Comparison of ENCODE assay signal across 9 cellular contexts in the genomic region with DNA sequence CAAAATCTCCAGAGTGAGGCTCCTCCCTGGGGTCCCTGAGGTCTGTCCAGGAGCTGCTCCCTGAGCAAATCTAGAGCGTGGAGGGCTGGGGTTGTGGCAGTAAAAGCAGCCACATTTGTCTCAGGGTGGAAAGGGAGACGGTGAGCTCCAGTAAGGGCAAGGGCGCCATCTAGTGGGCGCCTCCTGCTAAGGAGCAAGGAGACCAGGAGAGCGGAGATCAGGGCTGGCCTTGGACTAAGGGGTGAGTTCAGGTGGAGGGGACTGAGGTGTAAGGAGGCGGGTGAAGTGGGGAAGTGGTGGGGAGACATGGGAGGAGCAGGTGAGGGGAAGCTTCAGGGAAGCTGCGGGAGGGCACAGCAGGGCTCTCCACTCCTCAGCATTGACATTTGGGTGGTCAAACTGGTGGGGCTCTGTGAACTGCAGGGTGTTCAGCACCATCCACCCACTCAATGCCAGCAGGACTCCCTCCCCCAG. TPM values are rescaled to one million over a fixed set of nuclear protein-coding genes. Genes with fewer than 3 reads are reported as not detected.
DNase-seq lines count a peak whose midpoint lies in the region; ATAC-seq, FAIRE-seq and TF ChIP-seq lines count a peak whose summit lies in the region.
"Had no signal": no experiment of that assay in that cellular context is flagged by ENCODE, and none has a peak within 500 bp of the region (broad histone marks: within the 10 kb centered on the region; RNA-seq: fewer than 3 reads in every experiment).

No MANE protein-coding gene starts in this region.

- H3K9me3 ChIP-seq in OCI-LY3 (ENCODE audit: insufficient read depth, low read length) (no peaks in the 10 kb centered on the region), esophagus squamous epithelium (peaks cover 0 to 3% (median 0%) of the 10 kb centered on the region in 3 donors)

- no peaks in the 10 kb centered on the region for H3K36me3 ChIP-seq in OCI-LY3 (replicated peaks; ENCODE audit: low read depth, low read length)
- H3K36me3 ChIP-seq in esophagus squamous epithelium, result no peaks in the 10 kb centered on the region

- no peak overlapping the region for H3K27ac Mint-ChIP-seq in neural crest cell (ENCODE audit: unreplicated experiment)

- intact Hi-C loops in esophagus squamous epithelium (cut with DNase I), result no loop called here

- no peaks in the 10 kb centered on the region for H3K79me2 ChIP-seq in OCI-LY3 (ENCODE audit: low read length)

- no peak for FAIRE-seq in D721Med (lab: Jason Lieb, UNC)

- no peaks in the 10 kb centered on the region for H4K20me1 ChIP-seq in OCI-LY3 (ENCODE audit: insufficient read depth, low read length)

- peak overlapping the region; percentile 51 for H3K4me2 ChIP-seq in OCI-LY3 (ENCODE audit: low read length)

- no peak overlapping the region for H3K9ac ChIP-seq in OCI-LY3 (ENCODE audit: low read length)

- H3K36me3 Mint-ChIP-seq in neural crest cell (ENCODE audit: low read depth), result no peaks in the 10 kb centered on the region

- H3K4me3 Mint-ChIP-seq in neural crest cell, result no peak overlapping the region

- ATAC-seq in stimulated activated naive CD8-positive, alpha-beta T cell treated with anti-CD3 and anti-CD28 coated beads, Interleukin-15, Interleukin-2, amounts not matched to agents 100 U/mL and 50 U/mL, for 24 hours, result peak; percentile 97
- ATAC-seq in HG03175 (IDR thresholded peaks at IDR 0.05; ENCODE audit: unreplicated experiment), result no peak

- peaks cover 34% of the 10 kb centered on the region for H3K27me3 Mint-ChIP-seq in neural crest cell (ENCODE audit: low read depth)

- H3K27me3 ChIP-seq in OCI-LY3 (ENCODE audit: low read depth, low read length) (peaks cover 33% of the 10 kb centered on the region), esophagus squamous epithelium (peaks cover 0 to 77% (median 2%) of the 10 kb centered on the region in 4 donors)

- H3K27ac ChIP-seq in OCI-LY3 (ENCODE audit: low read length) (no peak overlapping the region), esophagus squamous epithelium (no peak overlapping the region)

- TF ChIP-seq POLR2A in esophagus squamous epithelium (IDR thresholded peaks at IDR 0.05), result no peak

- H3K4me1 ChIP-seq in OCI-LY3 (ENCODE audit: low read length), result peaks cover 7% of the 10 kb centered on the region
- peaks cover 0 to 4% (median 0%) of the 10 kb centered on the region in 3 donors for H3K4me1 ChIP-seq in esophagus squamous epithelium

- DNase-seq in D721Med (ENCODE audit: insufficient read length, low spot score) (no peak), HuH-7.5 (ENCODE audit: low spot score) (peak; percentile 63), activated T-cell treated with anti-CD3 and anti-CD28 coated beads for 1 hour (ENCODE audit: low read depth) (peak; percentile 85), esophagus squamous epithelium (lab: John Stamatoyannopoulos, UW) (no peak), neural crest cell (ENCODE audit: low read depth, low spot score) (peak; percentile 68)
- peak; percentile 87 for DNase-seq in stimulated activated naive CD8-positive, alpha-beta T cell treated with anti-CD3 and anti-CD28 coated beads, Interleukin-15, Interleukin-2, amounts not matched to agents 100 U/mL and 50 U/mL, for 24 hours

- TF ChIP-seq CTCF in D721Med (IDR thresholded peaks at IDR 0.05; ENCODE audit: insufficient read depth, missing control alignments) (peak; percentile 98), OCI-LY3 (IDR thresholded peaks at IDR 0.05; ENCODE audit: low read depth, low read length) (peak; percentile 95), esophagus squamous epithelium (IDR thresholded peaks at IDR 0.05) (peak; percentile 71 to 85 (median 76)), neural crest cell (conservative IDR thresholded peaks at IDR 0.05) (peak; percentile 80)

- WGBS in esophagus squamous epithelium, 2 donors, result 2% methylated on average over 7 of the region's 7 CpGs; no CpG with 5 or more reads in 1 of the 2 donors

- H2AFZ ChIP-seq in OCI-LY3 (ENCODE audit: low read depth, low read length), result peak overlapping the region; percentile 65

- no peaks in the 10 kb centered on the region for H3K4me1 Mint-ChIP-seq in neural crest cell

- H3K9me3 Mint-ChIP-seq in neural crest cell, result no peaks in the 10 kb centered on the region

- H3K4me3 ChIP-seq in OCI-LY3 (ENCODE audit: low read length), result peak overlapping the region; percentile 31
- H3K4me3 ChIP-seq in esophagus squamous epithelium, result no peak overlapping the region

RNA-seq across cellular contexts. Expression of a gene that starts 5.3 kb away (rescaled TPM):
- total RNA-seq in esophagus squamous epithelium (1 to 10 TPM in 1 of 4 donors, under 1 TPM in 1, not detected in 2; 0.57 to 3.7 TPM), neural crest cell (0.75 and 1.1 TPM in 2 replicates)

RNA-seq across cellular contexts. Expression of a gene that starts 56.2 kb away (rescaled TPM):
- total RNA-seq in esophagus squamous epithelium (1 to 10 TPM in 2 of 4 donors, not detected in 2; 1.1 to 2.9 TPM), neural crest cell (not detected in 2 replicates)
- total RNA-seq: T-helper 1 cell treated with Interleukin-12 subunit alpha and Interleukin-12 subunit beta and Interleukin-4 antibody, amounts not matched to agents 30 ng/mL and 1 ng/mL, for 36 hours had no signal

Comparison
In these comparisons a context has a peak if more than half of its experiments do, and no peak if none do; other contexts are left out.
1. DNase-seq: peak in HuH-7.5 (single experiment), activated T-cell treated with anti-CD3 and anti-CD28 coated beads for 1 hour (single experiment), neural crest cell (single experiment) and stimulated activated naive CD8-positive, alpha-beta T cell treated with anti-CD3 and anti-CD28 coated beads, Interleukin-15, Interleukin-2, amounts not matched to agents 100 U/mL and 50 U/mL, for 24 hours (single experiment); none in D721Med (single experiment) and esophagus squamous epithelium (single experiment).
2. Peak in every context shown above with its lines, with median percentiles within 50 percentile points of each other: CTCF ChIP-seq.